ENCODE assay signal across 8 cellular contexts in the genomic region with DNA sequence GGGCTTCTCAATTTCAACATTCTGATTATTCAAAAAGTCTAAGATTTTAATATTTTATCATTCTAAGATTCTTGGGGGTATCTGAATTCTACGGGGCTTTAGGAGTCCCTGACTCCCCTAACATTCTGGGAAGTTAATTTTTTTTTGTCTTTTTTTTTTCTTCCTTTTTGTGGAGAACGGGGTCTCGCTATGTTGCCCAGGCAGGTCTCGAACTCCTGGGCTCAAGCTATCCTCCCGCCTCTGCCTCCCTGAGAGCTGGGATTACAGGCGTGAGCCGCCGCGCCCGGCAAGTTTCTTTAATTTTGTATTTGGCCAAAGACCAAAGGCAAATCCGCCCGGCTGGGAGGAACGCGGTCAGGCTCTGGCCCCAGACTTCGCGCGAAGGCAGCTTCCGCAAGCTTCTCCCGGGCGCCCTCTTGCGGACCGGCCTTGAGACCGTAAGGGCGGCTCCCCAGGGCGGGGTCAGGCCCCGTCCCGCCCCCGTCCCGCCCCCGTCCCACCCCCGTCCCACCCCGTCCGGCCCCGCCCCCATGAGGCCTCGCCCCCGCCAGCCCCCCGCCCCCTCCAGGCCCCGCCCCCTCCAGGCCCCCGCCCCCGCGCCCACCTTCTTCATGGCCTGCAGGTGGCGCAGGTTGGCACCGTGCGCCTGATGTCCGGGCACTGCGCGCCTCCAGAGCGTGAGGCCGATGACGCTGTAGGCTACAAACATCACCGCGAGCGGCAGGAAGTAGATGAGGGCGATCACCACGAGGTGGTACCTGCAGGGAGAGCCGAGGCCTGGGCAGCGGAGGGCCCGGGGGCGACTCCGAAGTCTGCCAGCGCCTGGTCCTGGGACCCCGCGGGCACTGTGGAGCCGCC. TPM values are rescaled to one million over a fixed set of nuclear protein-coding genes. Genes with fewer than 3 reads are reported as not detected.
A peak's percentile ranks its signal among the peaks of the same experiment; 100 is the strongest.
DNase-seq lines count a peak whose midpoint lies in the region; TF ChIP-seq lines count a peak whose summit lies in the region.

No MANE protein-coding gene starts in this region.

- in situ Hi-C loops in SK-MEL-5 (cut with HindIII; ENCODE audit: low pct_unique_long_range_greater_than_20kb, low sequenced_read_pairs) = no loop called here

- peak overlapping the region; percentile 50 for H3K4me3 Mint-ChIP-seq in activated naive CD4-positive, alpha-beta T cell treated with anti-CD3 and anti-CD28 coated beads, Interleukin-2, amount 10 ng/mL, durations not matched to agents 7 days and 5 days

- DNase-seq in GM10266 (ENCODE audit: extremely low spot score) (peak; percentile 96), HFF-Myc (ENCODE audit: extremely low read depth, low read depth) (peak; percentile 81), MV-4-11 (lab: John Stamatoyannopoulos, UW) (peak; percentile 85), SK-MEL-5 (ENCODE audit: low read depth, low spot score) (peak; percentile 89), globus pallidus (ENCODE audit: low spot score) (peak; percentile 86), ovary (peak; percentile 97 to 98 (median 97)), thyroid gland (peak; percentile 95 to 96)
- peak; percentile 92 for DNase-seq in activated naive CD4-positive, alpha-beta T cell treated with anti-CD3 and anti-CD28 coated beads, Interleukin-2, amount 10 ng/mL, durations not matched to agents 7 days and 5 days

- H3K36me3 Mint-ChIP-seq in activated naive CD4-positive, alpha-beta T cell treated with anti-CD3 and anti-CD28 coated beads, Interleukin-2, amount 10 ng/mL, durations not matched to agents 7 days and 5 days = peaks cover 10% of the 10 kb centered on the region

- CTCF ChIA-PET in activated naive CD4-positive, alpha-beta T cell treated with anti-CD3 and anti-CD28 coated beads, Interleukin-2, amount 10 ng/mL, durations not matched to agents 7 days and 5 days (lab: Charles Lee) = interaction anchor here (0.7 to 4.1 kb wide), 16 partner anchors 11 to 295 kb away, joined by 3 to 40 read pairs (median 6); a partner anchor contains a TSS

- H3K4me1 ChIP-seq in ovary (ENCODE audit: insufficient read depth) (peaks cover 6% of the 10 kb centered on the region), thyroid gland (peaks cover 27 to 39% of the 10 kb centered on the region in 2 donors)

- intact Hi-C loops in ovary (cut with DNase I) (loop anchor here in 1 of 4 donors (10.0 kb wide), 1 partner anchor 504 kb away; a partner anchor contains a TSS), thyroid gland (cut with DNase I) (no loop called here)

- peak overlapping the region; percentile 21 for H3K4me3 ChIP-seq in HFF-Myc (replicated peaks; ENCODE audit: low read depth, low read length)
- H3K4me3 ChIP-seq in ovary = peak overlapping the region; percentile 47
- H3K4me3 ChIP-seq in thyroid gland (replicated peaks in 1 of 3) = peak overlapping the region in 2 of 3 donors; percentile 21 to 34

- peak; percentile 83 for TF ChIP-seq CTCF in GM10266 (IDR thresholded peaks at IDR 0.05; ENCODE audit: control insufficient read depth, insufficient read depth, low read depth, missing control alignments)
- peak; percentile 57 for TF ChIP-seq CTCF in HFF-Myc (IDR thresholded peaks at IDR 0.05; ENCODE audit: low read depth, low read length, missing control alignments)
- TF ChIP-seq CTCF in ovary (IDR thresholded peaks at IDR 0.05) = peak; percentile 42 to 87 (median 43)
- peak; percentile 31 to 92 (median 58) for TF ChIP-seq CTCF in thyroid gland (IDR thresholded peaks at IDR 0.05)

- peaks cover 34% of the 10 kb centered on the region for H3K4me1 Mint-ChIP-seq in activated naive CD4-positive, alpha-beta T cell treated with anti-CD3 and anti-CD28 coated beads, Interleukin-2, amount 10 ng/mL, durations not matched to agents 7 days and 5 days

- H3K27me3 Mint-ChIP-seq in activated naive CD4-positive, alpha-beta T cell treated with anti-CD3 and anti-CD28 coated beads, Interleukin-2, amount 10 ng/mL, durations not matched to agents 7 days and 5 days = peaks cover 3% of the 10 kb centered on the region

- no peaks in the 10 kb centered on the region for H3K9me3 Mint-ChIP-seq in activated naive CD4-positive, alpha-beta T cell treated with anti-CD3 and anti-CD28 coated beads, Interleukin-2, amount 10 ng/mL, durations not matched to agents 7 days and 5 days

- H3K27me3 ChIP-seq in ovary (no peaks in the 10 kb centered on the region), thyroid gland (no peaks in the 10 kb centered on the region)

- H3K27ac Mint-ChIP-seq in activated naive CD4-positive, alpha-beta T cell treated with anti-CD3 and anti-CD28 coated beads, Interleukin-2, amount 10 ng/mL, durations not matched to agents 7 days and 5 days = peak overlapping the region; percentile 91

- H3K9me3 ChIP-seq in ovary (no peaks in the 10 kb centered on the region), thyroid gland (no peaks in the 10 kb centered on the region)

- no peak for TF ChIP-seq POLR2A in ovary (IDR thresholded peaks at IDR 0.05)
- TF ChIP-seq POLR2A in thyroid gland (IDR thresholded peaks at IDR 0.05) = peak in 1 of 2 donors; percentile 60

- H3K36me3 ChIP-seq in ovary (no peaks in the 10 kb centered on the region), thyroid gland (no peaks in the 10 kb centered on the region)

- TF ChIP-seq EP300 in ovary (IDR thresholded peaks at IDR 0.05) = no peak

- 1 to 3% (median 2%) methylated on average over 47 to 63 of the region's 64 CpGs for WGBS in ovary, 3 donors
- WGBS in thyroid gland, 2 donors = 8 to 20% methylated on average over 23 to 24 of the region's 64 CpGs

- H3K27ac ChIP-seq in ovary (peak overlapping the region; percentile 66 to 92), thyroid gland (peak overlapping the region; percentile 81 to 88 (median 84))

RNA-seq across cellular contexts. Expression of a gene that starts 8.2 kb away (rescaled TPM):
- total RNA-seq in SK-MEL-5 (2014; rRNA removed; shearing (Covaris generic)) = 0.27 and 0.32 TPM in 2 replicates
- 0.24 and 0.57 TPM in 2 replicates for polyA plus RNA-seq in SK-MEL-5 (2015; cell fraction: cytosol; rRNA removed)
- polyA plus RNA-seq in SK-MEL-5 (2015; cell fraction: nucleus; rRNA removed) = not detected in 2 replicates
- total RNA-seq in ovary (1 to 10 TPM; 1.0 to 6.2 (median 2.2) TPM), thyroid gland (not detected)
- polyA plus RNA-seq in ovary = 1 to 10 TPM; 1.4 to 2.5 TPM

RNA-seq across cellular contexts. Expression of a gene that starts 42.7 kb away (rescaled TPM):
- total RNA-seq in SK-MEL-5 (2014; rRNA removed; shearing (Covaris generic)) = 2.1 and 3.7 TPM in 2 replicates
- 1.3 and 4.0 TPM in 2 replicates for polyA plus RNA-seq in SK-MEL-5 (2015; cell fraction: cytosol; rRNA removed)
- polyA plus RNA-seq in SK-MEL-5 (2015; cell fraction: nucleus; rRNA removed) = 17.9 and 18.9 TPM in 2 replicates
- total RNA-seq in ovary (10 to 100 TPM in 3 of 7 donors, 1 to 10 TPM in 4; 2.8 to 13.7 (median 5.6) TPM), thyroid gland (10 to 100 TPM in 3 of 4 donors, 1 to 10 TPM in 1; 9.0 to 23.1 (median 17.2) TPM)
- 10 to 100 TPM in 1 of 2 donors, 1 to 10 TPM in 1; 5.1 to 13.7 TPM for polyA plus RNA-seq in ovary

Comparison
In these comparisons a context has a peak if more than half of its experiments do, and no peak if none do; other contexts are left out.
1. Peak in every context shown above with its lines: DNase-seq, H3K4me3 ChIP-seq and H3K27ac ChIP-seq.